In genomic region chr17:28756025-28756804, GRCh38 we compare ENCODE assay signal across 19 cellular contexts. TPM values are rescaled to one million over a fixed set of nuclear protein-coding genes. Genes with fewer than 3 reads are reported as not detected.
DNase-seq lines count a peak whose midpoint lies in the region; ATAC-seq and TF ChIP-seq lines count a peak whose summit lies in the region.
"Had no signal": no experiment of that assay in that cellular context is flagged by ENCODE, and none has a peak within 500 bp of the region (broad histone marks: within the 10 kb centered on the region; RNA-seq: fewer than 3 reads in every experiment).

No MANE protein-coding gene starts in this region.

- H4K20me1 ChIP-seq in neural cell (ENCODE audit: insufficient read depth) = no peaks in the 10 kb centered on the region

- ATAC-seq in activated naive CD8-positive, alpha-beta T cell treated with anti-CD3 and anti-CD28 coated beads, Interleukin-2, amount 50 U/mL, for 24 hours = no peak
- ATAC-seq in HG02763 (IDR thresholded peaks at IDR 0.05; ENCODE audit: unreplicated experiment) = no peak
- ATAC-seq: body of pancreas; right cardiac atrium; stimulated activated naive CD8-positive, alpha-beta T cell treated with anti-CD3 and anti-CD28 coated beads, Interleukin-15, amount 100 ng/mL, for 72 hours had no signal

- H3K27me3 ChIP-seq in neural cell (ENCODE audit: insufficient read depth, low read depth, low read length) = no peaks in the 10 kb centered on the region
- H3K27me3 ChIP-seq: body of pancreas, upper lobe of left lung had no signal

- no peaks in the 10 kb centered on the region for H3K9me3 Mint-ChIP-seq in activated naive CD8-positive, alpha-beta T cell treated with anti-CD3 and anti-CD28 coated beads, Interleukin-2, amount 50 U/mL, for 24 hours
- H3K9me3 Mint-ChIP-seq: stimulated activated naive CD8-positive, alpha-beta T cell treated with anti-CD3 and anti-CD28 coated beads, Interleukin-15, amount 100 ng/mL, for 72 hours had no signal

- H3K27ac ChIP-seq in C4-2B = peak overlapping the region; percentile 43
- H3K27ac ChIP-seq in neural cell (ENCODE audit: low read length) = no peak overlapping the region
- H3K27ac ChIP-seq: coronary artery, upper lobe of left lung, WERI-Rb-1 had no signal

- no peaks in the 10 kb centered on the region for H3K27me3 Mint-ChIP-seq in activated naive CD8-positive, alpha-beta T cell treated with anti-CD3 and anti-CD28 coated beads, Interleukin-2, amount 50 U/mL, for 24 hours
- H3K27me3 Mint-ChIP-seq: stimulated activated naive CD8-positive, alpha-beta T cell treated with anti-CD3 and anti-CD28 coated beads, Interleukin-15, amount 100 ng/mL, for 72 hours had no signal

- H2AFZ ChIP-seq in neural cell (ENCODE audit: low read depth, low read length) = no peak overlapping the region

- H3F3A ChIP-seq in neural cell (ENCODE audit: insufficient read depth, low read length, poor library complexity, severe bottlenecking) = no peaks in the 10 kb centered on the region

- H3K4me1 Mint-ChIP-seq in activated naive CD8-positive, alpha-beta T cell treated with anti-CD3 and anti-CD28 coated beads, Interleukin-2, amount 50 U/mL, for 24 hours = no peaks in the 10 kb centered on the region

- H3K4me3 ChIP-seq in LNCaP clone FGC (ENCODE audit: low read depth, low read length) = no peak overlapping the region
- H3K4me3 ChIP-seq in neural cell (ENCODE audit: low read length) = no peak overlapping the region
- H3K4me3 ChIP-seq in foreskin fibroblast (ENCODE audit: low read depth in 1 of 2, low read length in 2 of 2) = no peak overlapping the region
- H3K4me3 ChIP-seq: body of pancreas, coronary artery, upper lobe of left lung had no signal

- no peak overlapping the region for H3K9ac ChIP-seq in neural cell (ENCODE audit: low read length)

- no peak for TF ChIP-seq EP300 in neural cell (conservative IDR thresholded peaks at IDR 0.05; ENCODE audit: poor library complexity, severe bottlenecking)

- peak overlapping the region; percentile 12 for H3K27ac Mint-ChIP-seq in activated naive CD8-positive, alpha-beta T cell treated with anti-CD3 and anti-CD28 coated beads, Interleukin-2, amount 50 U/mL, for 24 hours

- H3K36me3 ChIP-seq in neural cell (ENCODE audit: insufficient read depth, low read length) = peaks cover 4% of the 10 kb centered on the region

- no peaks in the 10 kb centered on the region for H3K9me3 ChIP-seq in neural cell (ENCODE audit: low read length)
- H3K9me3 ChIP-seq: body of pancreas, upper lobe of left lung had no signal

- H3K36me3 Mint-ChIP-seq in activated naive CD8-positive, alpha-beta T cell treated with anti-CD3 and anti-CD28 coated beads, Interleukin-2, amount 50 U/mL, for 24 hours (ENCODE audit: low read depth) = peaks cover 18% of the 10 kb centered on the region

- DNase-seq in LNCaP clone FGC (ENCODE audit: low read depth) = peak; percentile 52
- no peak for DNase-seq in activated naive CD8-positive, alpha-beta T cell treated with anti-CD3 and anti-CD28 coated beads, Interleukin-2, amount 50 U/mL, for 24 hours
- no peak for DNase-seq in midbrain (lab: John Stamatoyannopoulos, UW)
- DNase-seq in foreskin fibroblast = no peak
- DNase-seq in NCI-H2171 treated with DMSO at 0.1 percent for 48 hours (lab: John Stamatoyannopoulos, UW) = no peak
- DNase-seq: body of pancreas; foreskin melanocyte; Kasumi-1; NCI-H1092 treated with DMSO at 0.1 percent for 48 hours; NCI-H526 treated with DMSO at 0.1 percent for 48 hours; SHP77; stimulated activated naive CD8-positive, alpha-beta T cell treated with anti-CD3 and anti-CD28 coated beads, Interleukin-15, amount 100 ng/mL, for 72 hours; upper lobe of left lung; WERI-Rb-1 had no signal

- no peak overlapping the region for H3K4me2 ChIP-seq in neural cell (ENCODE audit: low read length)

- no peaks in the 10 kb centered on the region for H3K9me2 ChIP-seq in neural cell (ENCODE audit: insufficient read depth, low read length)

- no peak overlapping the region for H3K4me3 Mint-ChIP-seq in activated naive CD8-positive, alpha-beta T cell treated with anti-CD3 and anti-CD28 coated beads, Interleukin-2, amount 50 U/mL, for 24 hours
- H3K4me3 Mint-ChIP-seq: stimulated activated naive CD8-positive, alpha-beta T cell treated with anti-CD3 and anti-CD28 coated beads, Interleukin-15, amount 100 ng/mL, for 72 hours had no signal

- no peak for TF ChIP-seq RAD21 in neural cell (conservative IDR thresholded peaks at IDR 0.05)

- H3K79me2 ChIP-seq in neural cell (replicated peaks; ENCODE audit: insufficient read depth, low read length) = peaks cover 4% of the 10 kb centered on the region

- no peak for TF ChIP-seq CTCF in C4-2B (conservative IDR thresholded peaks at IDR 0.05)
- no peak for TF ChIP-seq CTCF in LNCaP clone FGC (IDR thresholded peaks at IDR 0.05; ENCODE audit: control insufficient read depth, extremely low read depth, insufficient read depth)
- no peak for TF ChIP-seq CTCF in neural cell (IDR thresholded peaks at IDR 0.05; ENCODE audit: poor library complexity, severe bottlenecking)
- TF ChIP-seq CTCF in foreskin fibroblast (IDR thresholded peaks at IDR 0.05; ENCODE audit: low read depth, low read length) = no peak

TF ChIP-seq in neural cell, 6 proteins besides CTCF, POLR2A, EP300 and RAD21:
- peak; percentile 6 for TF ChIP-seq POLR2AphosphoS5 (IDR thresholded peaks at IDR 0.05)
- TF ChIP-seq SMC3 (conservative IDR thresholded peaks at IDR 0.05; ENCODE audit: poor library complexity) = no peak

RNA-seq across cellular contexts. Expression of gene TRAF4, which starts 12.4 kb away (rescaled TPM):
- polyA plus RNA-seq in neural cell = 139 and 146 TPM in 2 replicates
- polyA minus RNA-seq in neural cell = 75.7 and 99.8 TPM in 2 replicates

RNA-seq across cellular contexts. Expression of gene NEK8, which starts 27.6 kb away (rescaled TPM):
- 1.5 and 2.0 TPM in 2 replicates for polyA plus RNA-seq in neural cell
- polyA minus RNA-seq in neural cell = 0.24 and 0.93 TPM in 2 replicates

RNA-seq across cellular contexts. Expression of gene TLCD1, which starts 30.2 kb away (rescaled TPM):
- not detected in 2 replicates for polyA plus RNA-seq in neural cell
- not detected in 2 replicates for polyA minus RNA-seq in neural cell

RNA-seq across cellular contexts. Expression of gene RPL23A, which starts 36.4 kb away (rescaled TPM):
- 292 and 297 TPM in 2 replicates for polyA plus RNA-seq in neural cell
- polyA minus RNA-seq in neural cell = 108 and 122 TPM in 2 replicates

RNA-seq across cellular contexts. Expression of gene RAB34, which starts 38.5 kb away (rescaled TPM):
- polyA plus RNA-seq in neural cell = 3.4 and 9.3 TPM in 2 replicates
- 1.7 and 2.4 TPM in 2 replicates for polyA minus RNA-seq in neural cell
